9 cellular contexts compared by ENCODE assay signal in genomic region chr12:25276199-25276937, GRCh38. TPM values are rescaled to one million over a fixed set of nuclear protein-coding genes. Genes with fewer than 3 reads are reported as not detected.
DNase-seq lines count a peak whose midpoint lies in the region; ATAC-seq lines count a peak whose summit lies in the region.
"Had no signal": no experiment of that assay in that cellular context is flagged by ENCODE, and none has a peak within 500 bp of the region (broad histone marks: within the 10 kb centered on the region; RNA-seq: fewer than 3 reads in every experiment).

No MANE protein-coding gene starts in this region.

- peak; percentile 87 for DNase-seq in EH (ENCODE audit: low read depth)
- DNase-seq in M059J (ENCODE audit: low read depth) = peak; percentile 96
- DNase-seq in activated CD4-positive, alpha-beta T cell treated with anti-CD3 and anti-CD28 coated beads for 48 hours = peak; percentile 89
- DNase-seq in fibroblast of gingiva (ENCODE audit: low read depth) = peak; percentile 66
- DNase-seq in stimulated activated CD4-positive, alpha-beta T cell treated with anti-CD3 and anti-CD28 coated beads, Interleukin-2, amount 100 ng/mL, for 24 hours = peak; percentile 77 to 79
- no peak for DNase-seq in NCI-H1694 treated with DMSO at 0.1 percent for 48 hours (lab: John Stamatoyannopoulos, UW)
- no peak for DNase-seq in NCI-H128 (lab: John Stamatoyannopoulos, UW; ENCODE audit: unreplicated experiment)

- no peak for ATAC-seq in HG03521 (IDR thresholded peaks at IDR 0.05; ENCODE audit: unreplicated experiment)
- ATAC-seq: naive thymus-derived CD4-positive, alpha-beta T cell had no signal

RNA-seq across cellular contexts. Expression of gene KRAS, which starts 25.6 kb away (rescaled TPM):
- 10.8 and 11.8 TPM in 2 replicates for total RNA-seq in M059J (2014; rRNA removed; shearing (Covaris generic))

Comparison
In these comparisons a context has a peak if more than half of its experiments do, and no peak if none do; other contexts are left out.
1. DNase-seq: peak in EH (single experiment), M059J (single experiment), activated CD4-positive, alpha-beta T cell treated with anti-CD3 and anti-CD28 coated beads for 48 hours (single experiment), fibroblast of gingiva (single experiment) and stimulated activated CD4-positive, alpha-beta T cell treated with anti-CD3 and anti-CD28 coated beads, Interleukin-2, amount 100 ng/mL, for 24 hours (2 of 2); none in NCI-H1694 treated with DMSO at 0.1 percent for 48 hours (single experiment) and NCI-H128 (single experiment).